In the genomic region with DNA sequence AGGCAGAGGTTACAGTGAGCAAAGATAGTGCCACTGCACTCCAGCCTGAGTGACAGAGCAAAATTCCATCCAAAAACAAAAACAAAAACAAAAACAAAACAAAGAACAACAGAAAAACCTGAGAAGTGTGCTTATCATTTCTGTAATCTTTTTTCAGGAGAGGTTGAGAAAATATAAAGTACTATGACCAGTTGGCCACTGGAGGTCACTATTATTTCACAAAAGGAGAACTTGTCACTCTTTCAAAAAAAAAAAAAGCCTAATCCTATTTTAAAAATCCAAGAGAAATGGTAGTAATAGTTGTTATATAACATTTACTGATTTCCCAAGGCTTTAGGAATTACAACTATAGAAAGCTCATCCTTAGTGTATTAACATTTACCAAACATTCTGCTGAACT, we compare ENCODE assay signal across 9 cellular contexts. TPM values are rescaled to one million over a fixed set of nuclear protein-coding genes. Genes with fewer than 3 reads are reported as not detected.
A peak's percentile ranks its signal among the peaks of the same experiment; 100 is the strongest.
DNase-seq lines count a peak whose midpoint lies in the region; ATAC-seq, FAIRE-seq and TF ChIP-seq lines count a peak whose summit lies in the region.
"Had no signal": no experiment of that assay in that cellular context is flagged by ENCODE, and none has a peak within 500 bp of the region (broad histone marks: within the 10 kb centered on the region; RNA-seq: fewer than 3 reads in every experiment).

No MANE protein-coding gene starts in this region.

- no peak overlapping the region for H3K4me3 ChIP-seq in Caco-2 (ENCODE audit: low read depth, low read length)
- no peak overlapping the region for H3K4me3 ChIP-seq in hepatocyte

- H4K20me1 ChIP-seq in hepatocyte (ENCODE audit: insufficient read depth, poor library complexity, severe bottlenecking), result no peaks in the 10 kb centered on the region

- ATAC-seq in HG03280 (IDR thresholded peaks at IDR 0.05; ENCODE audit: unreplicated experiment), result no peak
- no peak for ATAC-seq in activated naive CD8-positive, alpha-beta T cell treated with anti-CD3 and anti-CD28 coated beads, Interleukin-2, amount 50 U/mL, for 24 hours

- FAIRE-seq in HTR-8/SVneo (lab: Jason Lieb, UNC), result no peak

- no peaks in the 10 kb centered on the region for H3K9me3 Mint-ChIP-seq in Caco-2 (ENCODE audit: unreplicated experiment)
- no peaks in the 10 kb centered on the region for H3K9me3 Mint-ChIP-seq in activated naive CD8-positive, alpha-beta T cell treated with anti-CD3 and anti-CD28 coated beads, Interleukin-2, amount 50 U/mL, for 24 hours

- H3K27me3 ChIP-seq in Caco-2 (replicated peaks; ENCODE audit: control insufficient read depth, insufficient read depth, low read length) (no peaks in the 10 kb centered on the region), hepatocyte (no peaks in the 10 kb centered on the region)

- no peak overlapping the region for H3K4me3 Mint-ChIP-seq in Caco-2 (ENCODE audit: unreplicated experiment)
- H3K4me3 Mint-ChIP-seq in activated naive CD8-positive, alpha-beta T cell treated with anti-CD3 and anti-CD28 coated beads, Interleukin-2, amount 50 U/mL, for 24 hours, result no peak overlapping the region

- H3K27ac Mint-ChIP-seq in Caco-2 (ENCODE audit: unreplicated experiment), result no peak overlapping the region
- no peak overlapping the region for H3K27ac Mint-ChIP-seq in activated naive CD8-positive, alpha-beta T cell treated with anti-CD3 and anti-CD28 coated beads, Interleukin-2, amount 50 U/mL, for 24 hours

- TF ChIP-seq CTCF in Caco-2 (IDR thresholded peaks at IDR 0.05; ENCODE audit: insufficient read depth in 1 of 2, low read depth in 1 of 2, low read length in 1 of 2, severe bottlenecking in 1 of 2, unreplicated experiment in 1 of 2) (peak; percentile 37 to 47), hepatocyte (IDR thresholded peaks at IDR 0.05; ENCODE audit: poor library complexity) (peak; percentile 72)

- H3K4me1 ChIP-seq in Caco-2 (no peaks in the 10 kb centered on the region), hepatocyte (ENCODE audit: insufficient read depth) (peaks cover 5% of the 10 kb centered on the region)

- CTCF ChIA-PET in Caco-2 (lab: Charles Lee), result no interaction called here

- no peaks in the 10 kb centered on the region for H3K9me2 ChIP-seq in hepatocyte (replicated peaks; ENCODE audit: insufficient read depth)

- no peaks in the 10 kb centered on the region for H3K36me3 Mint-ChIP-seq in Caco-2 (ENCODE audit: insufficient read depth, unreplicated experiment)
- H3K36me3 Mint-ChIP-seq in activated naive CD8-positive, alpha-beta T cell treated with anti-CD3 and anti-CD28 coated beads, Interleukin-2, amount 50 U/mL, for 24 hours (ENCODE audit: low read depth), result no peaks in the 10 kb centered on the region

- no peak overlapping the region for H3K27ac ChIP-seq in hepatocyte
- H3K27ac ChIP-seq: epithelial cell of prostate had no signal

- H3K4me2 ChIP-seq in hepatocyte, result no peak overlapping the region

- H3K27me3 Mint-ChIP-seq in Caco-2 (ENCODE audit: insufficient read depth, unreplicated experiment), result peaks cover 11% of the 10 kb centered on the region
- H3K27me3 Mint-ChIP-seq in activated naive CD8-positive, alpha-beta T cell treated with anti-CD3 and anti-CD28 coated beads, Interleukin-2, amount 50 U/mL, for 24 hours, result peaks cover 4% of the 10 kb centered on the region

- no peaks in the 10 kb centered on the region for H3K4me1 Mint-ChIP-seq in Caco-2 (ENCODE audit: low read depth, unreplicated experiment)
- H3K4me1 Mint-ChIP-seq in activated naive CD8-positive, alpha-beta T cell treated with anti-CD3 and anti-CD28 coated beads, Interleukin-2, amount 50 U/mL, for 24 hours, result no peaks in the 10 kb centered on the region

- POLR2A ChIA-PET in Caco-2 (lab: Charles Lee), result no interaction called here

- no peaks in the 10 kb centered on the region for H3K36me3 ChIP-seq in Caco-2 (ENCODE audit: control insufficient read depth, insufficient read depth, low read length)
- H3K36me3 ChIP-seq in hepatocyte (replicated peaks; ENCODE audit: insufficient read depth, low read depth), result no peaks in the 10 kb centered on the region

- H3K9me3 ChIP-seq in Caco-2 (no peaks in the 10 kb centered on the region), hepatocyte (ENCODE audit: low read depth) (no peaks in the 10 kb centered on the region)

- no peak overlapping the region for H2AFZ ChIP-seq in hepatocyte

- H3K79me2 ChIP-seq in hepatocyte, result no peaks in the 10 kb centered on the region

- BruUV-seq in Caco-2 (replicated peaks; lab: Mats Ljungman, UMichigan), result no TSS peak

- DNase-seq in Caco-2 (peak in 1 of 2 experiments; percentile 18), HTR-8/SVneo (ENCODE audit: insufficient read length, low spot score) (peak; percentile 32), SW480 (ENCODE audit: low spot score) (peak; percentile 32), hepatocyte (ENCODE audit: low spot score) (peak; percentile 44), COLO668 (lab: John Stamatoyannopoulos, UW; ENCODE audit: unreplicated experiment) (no peak)
- no peak for DNase-seq in activated naive CD8-positive, alpha-beta T cell treated with anti-CD3 and anti-CD28 coated beads, Interleukin-2, amount 50 U/mL, for 24 hours
- DNase-seq in activated effector memory CD4-positive, alpha-beta T cell treated with anti-CD3 and anti-CD28 coated beads, Interleukin-2, amount 50 U/mL, for 16 hours, result no peak

- intact Hi-C loops in Caco-2 (cut with micrococcal nuclease; ENCODE audit: unreplicated experiment), result loop anchor here (1.0 kb wide), 3 partner anchors 149 to 553 kb away; no protein-coding TSS in a partner anchor

RNA-seq across cellular contexts. Expression of a gene that starts 24.9 kb away (rescaled TPM):
- total RNA-seq in Caco-2 (2022), result 0.14 and 0.42 TPM in 2 replicates
- 8.1 and 9.2 TPM in 2 replicates for total RNA-seq in hepatocyte
- polyA plus RNA-seq in hepatocyte, result 2.4 and 4.2 TPM in 2 replicates

Comparison
In these comparisons a context has a peak if more than half of its experiments do, and no peak if none do; other contexts are left out.
1. DNase-seq: peak in HTR-8/SVneo (single experiment), SW480 (single experiment) and hepatocyte (single experiment); none in activated naive CD8-positive, alpha-beta T cell treated with anti-CD3 and anti-CD28 coated beads, Interleukin-2, amount 50 U/mL, for 24 hours (single experiment), activated effector memory CD4-positive, alpha-beta T cell treated with anti-CD3 and anti-CD28 coated beads, Interleukin-2, amount 50 U/mL, for 16 hours (single experiment) and COLO668 (single experiment).